In genomic region chr7:17939670-17940301, GRCh38 we compare ENCODE assay signal across 8 cellular contexts. TPM values are rescaled to one million over a fixed set of nuclear protein-coding genes. Genes with fewer than 3 reads are reported as not detected.
DNase-seq lines count a peak whose midpoint lies in the region; ATAC-seq, FAIRE-seq and TF ChIP-seq lines count a peak whose summit lies in the region.

No MANE protein-coding gene starts in this region.

- no peak for TF ChIP-seq RAD21 in A549 (conservative IDR thresholded peaks at IDR 0.05 in 1 of 2, IDR thresholded peaks at IDR 0.05 in 1 of 2)

- DNase-seq in A549 (ENCODE audit: low read depth in 1 of 2, low spot score in 1 of 2) (peak; percentile 34 to 50), NCI-H510A (lab: John Stamatoyannopoulos, UW) (peak; percentile 7), activated T-cell treated with anti-CD3 and anti-CD28 coated beads for 24 hours (ENCODE audit: low read depth) (peak; percentile 36), epithelial cell of prostate (ENCODE audit: low read depth, low spot score) (no peak)
- DNase-seq in stimulated activated naive B cell treated with anti-CD40 and anti-IgM and Interleukin-4, amounts not matched to agents 10 μg/mL and 1 μg/mL and 100 μg/mL, for 72 hours: peak; percentile 47

- 2% methylated on average over 17 of the region's 28 CpGs for WGBS in A549 (ENCODE audit: missing lambda C conversion rate)

- no peaks in the 10 kb centered on the region for H3K27me3 ChIP-seq in mucosa of stomach (ENCODE audit: control insufficient read depth, insufficient read depth, low read length)

- POLR2A ChIA-PET in A549 (lab: Yijun Ruan, JAX): interaction anchor here (0.8 kb wide), 1 partner anchor 256 kb away, joined by 4 read pairs; no protein-coding TSS in a partner anchor

- no peaks in the 10 kb centered on the region for H3K36me3 ChIP-seq in mucosa of stomach (ENCODE audit: control insufficient read depth, insufficient read depth, low read length)

- no peak for TF ChIP-seq EP300 in A549 (IDR thresholded peaks at IDR 0.05)

- no peak for TF ChIP-seq CTCF in A549 (IDR thresholded peaks at IDR 0.05)

- peak overlapping the region; percentile 98 for H3K9ac ChIP-seq in mucosa of stomach (ENCODE audit: low read length)

- peak overlapping the region; percentile 91 to 96 for H3K27ac ChIP-seq in A549
- H3K27ac ChIP-seq in epithelial cell of prostate: peak overlapping the region; percentile 80

- peaks cover 10 to 17% of the 10 kb centered on the region in 2 donors for H3K36me3 Mint-ChIP-seq in stimulated activated naive B cell treated with anti-CD40 and anti-IgM and Interleukin-4, amounts not matched to agents 10 μg/mL and 1 μg/mL and 100 μg/mL, for 72 hours

- H3K4me1 ChIP-seq in A549 (peaks cover 16% of the 10 kb centered on the region), mucosa of stomach (ENCODE audit: control insufficient read depth, insufficient read depth, low read length) (peaks cover 4% of the 10 kb centered on the region)

- H3K27ac Mint-ChIP-seq in stimulated activated naive B cell treated with anti-CD40 and anti-IgM and Interleukin-4, amounts not matched to agents 10 μg/mL and 1 μg/mL and 100 μg/mL, for 72 hours: peak overlapping the region; percentile 100

- peak overlapping the region; percentile 98 to 99 for H3K4me3 Mint-ChIP-seq in stimulated activated naive B cell treated with anti-CD40 and anti-IgM and Interleukin-4, amounts not matched to agents 10 μg/mL and 1 μg/mL and 100 μg/mL, for 72 hours

- ATAC-seq in A549 (peak; percentile 73 to 76), GM18517 (IDR thresholded peaks at IDR 0.05; ENCODE audit: unreplicated experiment) (peak; percentile 45), HG03045 (IDR thresholded peaks at IDR 0.05; ENCODE audit: unreplicated experiment) (peak; percentile 46)
- ATAC-seq in stimulated activated naive B cell treated with anti-CD40 and anti-IgM and Interleukin-4, amounts not matched to agents 10 μg/mL and 1 μg/mL and 100 μg/mL, for 72 hours (replicated peaks): peak; percentile 63 to 64

- H3K4me1 Mint-ChIP-seq in stimulated activated naive B cell treated with anti-CD40 and anti-IgM and Interleukin-4, amounts not matched to agents 10 μg/mL and 1 μg/mL and 100 μg/mL, for 72 hours: peaks cover 16 to 37% of the 10 kb centered on the region in 2 donors

- CTCF ChIA-PET in A549 (lab: Yijun Ruan, JAX): interaction anchor here (0.5 kb wide), 1 partner anchor 149 kb away, joined by 3 read pairs; no protein-coding TSS in a partner anchor

- H3K9me3 ChIP-seq in A549: no peaks in the 10 kb centered on the region
- H3K9me3 ChIP-seq in mucosa of stomach (ENCODE audit: control insufficient read depth, low read length): no peaks in the 10 kb centered on the region

- peak overlapping the region; percentile 77 for H3K4me2 ChIP-seq in A549

- H3K27me3 Mint-ChIP-seq in stimulated activated naive B cell treated with anti-CD40 and anti-IgM and Interleukin-4, amounts not matched to agents 10 μg/mL and 1 μg/mL and 100 μg/mL, for 72 hours: no peaks in the 10 kb centered on the region

- H3K4me3 ChIP-seq in A549 (peak overlapping the region; percentile 76), mucosa of stomach (ENCODE audit: low read length) (peak overlapping the region; percentile 95)

- no peak for FAIRE-seq in A549 (lab: Jason Lieb, UNC)

- no peak for TF ChIP-seq POLR2A in A549 (IDR thresholded peaks at IDR 0.05; ENCODE audit: low read length)

- H3K9me3 Mint-ChIP-seq in stimulated activated naive B cell treated with anti-CD40 and anti-IgM and Interleukin-4, amounts not matched to agents 10 μg/mL and 1 μg/mL and 100 μg/mL, for 72 hours: no peaks in the 10 kb centered on the region

TF ChIP-seq in A549, 52 proteins besides CTCF, POLR2A, EP300 and RAD21:
- TF ChIP-seq MAFK (IDR thresholded peaks at IDR 0.05; ENCODE audit: partially characterized antibody): peak; percentile 67
- no peak for TF ChIP-seq MYC (IDR thresholded peaks at IDR 0.05; ENCODE audit: borderline replicate concordance, low read length)
- no peak for TF ChIP-seq TFCP2L1 (CRISPR knock-in tag; IDR thresholded peaks at IDR 0.05)
- TF ChIP-seq FOSL2 (IDR thresholded peaks at IDR 0.05): no peak
- no peak for TF ChIP-seq FOSL2 (CRISPR knock-in tag; IDR thresholded peaks at IDR 0.05)
- TF ChIP-seq PHF8 (IDR thresholded peaks at IDR 0.05; ENCODE audit: borderline replicate concordance, low read depth): 0 out of 2 replicates have a peak, but pooled peaks have one; percentile 46
- TF ChIP-seq HES2 (IDR thresholded peaks at IDR 0.05): no peak
- no peak for TF ChIP-seq CBX2 (IDR thresholded peaks at IDR 0.05; ENCODE audit: borderline replicate concordance, low read depth)
TF ChIP-seq in A549: peak in this region for 2.

RNA-seq across cellular contexts. Expression of gene SNX13, which starts 0.5 kb away (rescaled TPM):
- polyA plus RNA-seq in A549 (2011; rRNA removed): 26.3 and 31.6 TPM in 2 replicates
- polyA plus RNA-seq in A549 (2012; cell fraction: cytosol; rRNA removed): 5.0 TPM in 2 replicates
- polyA plus RNA-seq in A549 (2012; cell fraction: nucleus; rRNA removed): 2.0 and 3.2 TPM in 2 replicates
- 12.4 to 15.0 TPM (median 13.1 TPM) in 3 replicates for polyA plus RNA-seq in A549 (2017; fragmentation: RNase III; extraction: RNeasy Plus Mini Kit Qiagen cat#74134 plus additional on column Dnase treatment)
- 12.3 and 12.7 TPM in 2 replicates for polyA minus RNA-seq in A549 (2011; rRNA and poly(A)+ RNA removed)
